8 cellular contexts compared by ENCODE assay signal in genomic region chr13:36297259-36297599, GRCh38. TPM values are rescaled to one million over a fixed set of nuclear protein-coding genes. Genes with fewer than 3 reads are reported as not detected.
A peak's percentile ranks its signal among the peaks of the same experiment; 100 is the strongest.
DNase-seq lines count a peak whose midpoint lies in the region; ATAC-seq lines count a peak whose summit lies in the region.

No MANE protein-coding gene starts in this region.

- ATAC-seq in HG03159 (IDR thresholded peaks at IDR 0.05; ENCODE audit: unreplicated experiment) (peak; percentile 64), left cardiac atrium (peak; percentile 12 to 45), sciatic nerve (peak; percentile 55), GM18873 (IDR thresholded peaks at IDR 0.05; ENCODE audit: low FRiP score, unreplicated experiment) (no peak)

- CTCF ChIA-PET in activated CD4-positive, alpha-beta memory T cell treated with anti-CD3 and anti-CD28 coated beads, Interleukin-2, amount 10 ng/mL, durations not matched to agents 7 days and 5 days (lab: Charles Lee) = interaction anchor here (1.8 kb wide), 1 partner anchor 10 kb away, joined by 4 read pairs; no protein-coding TSS in a partner anchor

- peaks cover 31% of the 10 kb centered on the region for H3K27me3 Mint-ChIP-seq in activated CD4-positive, alpha-beta T cell treated with anti-CD3 and anti-CD28 coated beads, Interleukin-2, amount 10 ng/mL, durations not matched to agents 24 days and 14 days
- peaks cover 30% of the 10 kb centered on the region for H3K27me3 Mint-ChIP-seq in activated CD4-positive, alpha-beta memory T cell treated with anti-CD3 and anti-CD28 coated beads, Interleukin-2, amount 10 ng/mL, durations not matched to agents 7 days and 5 days

- H3K4me1 Mint-ChIP-seq in activated CD4-positive, alpha-beta T cell treated with anti-CD3 and anti-CD28 coated beads, Interleukin-2, amount 10 ng/mL, durations not matched to agents 24 days and 14 days = peaks cover 11% of the 10 kb centered on the region
- H3K4me1 Mint-ChIP-seq in activated CD4-positive, alpha-beta memory T cell treated with anti-CD3 and anti-CD28 coated beads, Interleukin-2, amount 10 ng/mL, durations not matched to agents 7 days and 5 days = peaks cover 8% of the 10 kb centered on the region

- H3K9me3 Mint-ChIP-seq in activated CD4-positive, alpha-beta T cell treated with anti-CD3 and anti-CD28 coated beads, Interleukin-2, amount 10 ng/mL, durations not matched to agents 24 days and 14 days = no peaks in the 10 kb centered on the region
- H3K9me3 Mint-ChIP-seq in activated CD4-positive, alpha-beta memory T cell treated with anti-CD3 and anti-CD28 coated beads, Interleukin-2, amount 10 ng/mL, durations not matched to agents 7 days and 5 days = no peaks in the 10 kb centered on the region

- peaks cover 2% of the 10 kb centered on the region for H3K36me3 Mint-ChIP-seq in activated CD4-positive, alpha-beta T cell treated with anti-CD3 and anti-CD28 coated beads, Interleukin-2, amount 10 ng/mL, durations not matched to agents 24 days and 14 days (ENCODE audit: low read depth)
- no peaks in the 10 kb centered on the region for H3K36me3 Mint-ChIP-seq in activated CD4-positive, alpha-beta memory T cell treated with anti-CD3 and anti-CD28 coated beads, Interleukin-2, amount 10 ng/mL, durations not matched to agents 7 days and 5 days (ENCODE audit: low read depth)

- peak overlapping the region; percentile 64 for H3K27ac Mint-ChIP-seq in activated CD4-positive, alpha-beta T cell treated with anti-CD3 and anti-CD28 coated beads, Interleukin-2, amount 10 ng/mL, durations not matched to agents 24 days and 14 days
- no peak overlapping the region for H3K27ac Mint-ChIP-seq in activated CD4-positive, alpha-beta memory T cell treated with anti-CD3 and anti-CD28 coated beads, Interleukin-2, amount 10 ng/mL, durations not matched to agents 7 days and 5 days

- DNase-seq in activated CD4-positive, alpha-beta T cell treated with anti-CD3 and anti-CD28 coated beads, Interleukin-2, amount 10 ng/mL, durations not matched to agents 24 days and 14 days = no peak
- no peak for DNase-seq in activated CD4-positive, alpha-beta T cell treated with anti-CD3 and anti-CD28 coated beads, Interleukin-2, amount 50 U/mL, for 4 hours
- no peak for DNase-seq in activated CD4-positive, alpha-beta memory T cell treated with anti-CD3 and anti-CD28 coated beads, Interleukin-2, amount 10 ng/mL, durations not matched to agents 7 days and 5 days
- DNase-seq in left cardiac atrium (no peak), sciatic nerve (ENCODE audit: low spot score) (no peak)
- no peak for DNase-seq in stimulated activated CD4-positive, alpha-beta T cell treated with anti-CD3 and anti-CD28 coated beads, Interleukin-1b, Interleukin-23, amount 100 ng/mL, for 48 hours

- intact Hi-C loops in activated CD4-positive, alpha-beta T cell treated with anti-CD3 and anti-CD28 coated beads, Interleukin-2, amount 10 ng/mL, durations not matched to agents 24 days and 14 days (cut with micrococcal nuclease) = loop anchor here (10.0 kb wide), 2 partner anchors 118 to 698 kb away; partner anchors contain the start of gene ALG5
- intact Hi-C loops in left cardiac atrium (cut with DNase I) (no loop called here), sciatic nerve (cut with DNase I) (no loop called here)

- POLR2A ChIA-PET in activated CD4-positive, alpha-beta memory T cell treated with anti-CD3 and anti-CD28 coated beads, Interleukin-2, amount 10 ng/mL, durations not matched to agents 7 days and 5 days (lab: Charles Lee) = no interaction called here

- H3K4me3 Mint-ChIP-seq in activated CD4-positive, alpha-beta T cell treated with anti-CD3 and anti-CD28 coated beads, Interleukin-2, amount 10 ng/mL, durations not matched to agents 24 days and 14 days = peak overlapping the region; percentile 90
- H3K4me3 Mint-ChIP-seq in activated CD4-positive, alpha-beta memory T cell treated with anti-CD3 and anti-CD28 coated beads, Interleukin-2, amount 10 ng/mL, durations not matched to agents 7 days and 5 days = peak overlapping the region; percentile 73

RNA-seq across cellular contexts. Expression of gene CCDC169, which starts 0.4 kb away (rescaled TPM):
- total RNA-seq in activated CD4-positive, alpha-beta T cell treated with anti-CD3 and anti-CD28 coated beads, Interleukin-2, amount 10 ng/mL, durations not matched to agents 24 days and 14 days = 0.35 and 0.50 TPM in 2 replicates
- under 1 TPM; 0.13 to 0.25 TPM for total RNA-seq in activated CD4-positive, alpha-beta memory T cell treated with anti-CD3 and anti-CD28 coated beads, Interleukin-2, amount 10 ng/mL, durations not matched to agents 7 days and 5 days
- 1 to 10 TPM in 1 of 2 donors, under 1 TPM in 1; 0.68 to 1.8 TPM for total RNA-seq in left cardiac atrium
- 0.89 TPM for total RNA-seq in sciatic nerve

RNA-seq across cellular contexts. Expression of gene SPART, which starts 49.0 kb away (rescaled TPM):
- 25.3 and 31.8 TPM in 2 replicates for total RNA-seq in activated CD4-positive, alpha-beta T cell treated with anti-CD3 and anti-CD28 coated beads, Interleukin-2, amount 10 ng/mL, durations not matched to agents 24 days and 14 days
- 10 to 100 TPM; 23.6 to 24.0 TPM for total RNA-seq in activated CD4-positive, alpha-beta memory T cell treated with anti-CD3 and anti-CD28 coated beads, Interleukin-2, amount 10 ng/mL, durations not matched to agents 7 days and 5 days
- total RNA-seq in left cardiac atrium (10 to 100 TPM; 45.3 to 49.4 TPM), sciatic nerve (90.2 TPM)
